In genomic region chr2:173109253-173110188, GRCh38 we compare ENCODE assay signal across 12 cellular contexts. TPM values are rescaled to one million over a fixed set of nuclear protein-coding genes. Genes with fewer than 3 reads are reported as not detected.
DNase-seq lines count a peak whose midpoint lies in the region; ATAC-seq and TF ChIP-seq lines count a peak whose summit lies in the region.
"Had no signal": no experiment of that assay in that cellular context is flagged by ENCODE, and none has a peak within 500 bp of the region (broad histone marks: within the 10 kb centered on the region; RNA-seq: fewer than 3 reads in every experiment).

No MANE protein-coding gene starts in this region.

- intact Hi-C loops in mammary epithelial cell (cut with micrococcal nuclease), result no loop called here
- intact Hi-C loops in mucosa of descending colon (cut with DNase I, micrococcal nuclease), result no loop called here

- peak overlapping the region; percentile 6 for H3K4me2 ChIP-seq in mammary epithelial cell (ENCODE audit: insufficient read depth, low read depth, low read length)

- no peak overlapping the region for H3K27ac Mint-ChIP-seq in T-helper 17 cell
- H3K27ac Mint-ChIP-seq: activated B cell treated with CpG ODN at 0.5 μM for 24 hours; activated naive CD4-positive, alpha-beta T cell treated with anti-CD3 and anti-CD28 coated beads, Interleukin-2, amount 50 U/mL, for 72 hours; CD8-positive, alpha-beta memory T cell had no signal

- H3K4me1 ChIP-seq in mammary epithelial cell (ENCODE audit: insufficient read depth, low read length) (peaks cover 19% of the 10 kb centered on the region), mucosa of descending colon (ENCODE audit: low read depth) (no peaks in the 10 kb centered on the region)

- no peak overlapping the region for H2AFZ ChIP-seq in mammary epithelial cell (ENCODE audit: low read depth, low read length)

- in situ Hi-C loops in mammary epithelial cell (cut with MboI; ENCODE audit: low sequenced_read_pairs in 2 of 2), result no loop called here
- in situ Hi-C loops in G401 (cut with HindIII; ENCODE audit: low sequenced_read_pairs), result no loop called here

- no peaks in the 10 kb centered on the region for H3K27me3 ChIP-seq in mammary epithelial cell (ENCODE audit: insufficient read depth, low read length)

- POLR2A ChIA-PET in AG04449 (lab: Yijun Ruan, JAX), result no interaction called here

- CTCF ChIA-PET in AG04449 (lab: Yijun Ruan, JAX) (interaction anchor here (1.0 to 2.3 kb wide), 8 partner anchors 9 to 82 kb away, joined by 3 to 10 read pairs (median 4); no protein-coding TSS in a partner anchor), mammary epithelial cell (lab: Charles Lee; ENCODE audit: low non-redundant PET) (no interaction called here)

- H4K20me1 ChIP-seq in mammary epithelial cell (ENCODE audit: insufficient read depth, low read length), result no peaks in the 10 kb centered on the region

- no peaks in the 10 kb centered on the region for H3K4me1 Mint-ChIP-seq in T-helper 17 cell

- BruUV-seq in mammary epithelial cell (replicated peaks; lab: Mats Ljungman, UMichigan), result no TSS peak

- WGBS in mammary epithelial cell (ENCODE audit: low coverage, missing lambda C conversion rate), result 59% methylated on average over 6 of the region's 6 CpGs

- no peak overlapping the region for H3K4me3 Mint-ChIP-seq in T-helper 17 cell
- H3K4me3 Mint-ChIP-seq: activated B cell treated with CpG ODN at 0.5 μM for 24 hours; CD8-positive, alpha-beta memory T cell had no signal

- ATAC-seq in mucosa of descending colon (peak; percentile 62), T-helper 17 cell (no peak)
- ATAC-seq: activated naive CD4-positive, alpha-beta T cell treated with anti-CD3 and anti-CD28 coated beads, Interleukin-2, amount 50 U/mL, for 72 hours had no signal

- H3K36me3 ChIP-seq in mammary epithelial cell (ENCODE audit: insufficient read depth, low read length), result no peaks in the 10 kb centered on the region
- H3K36me3 ChIP-seq in mucosa of descending colon (ENCODE audit: low read depth), result no peaks in the 10 kb centered on the region

- peak overlapping the region; percentile 6 for H3K9ac ChIP-seq in mammary epithelial cell (ENCODE audit: insufficient read depth, low read length)

- dilution Hi-C loops in mammary epithelial cell (cut with HindIII; ENCODE audit: low sequenced_read_pairs), result no loop called here

- no peaks in the 10 kb centered on the region for H3K27me3 Mint-ChIP-seq in T-helper 17 cell
- H3K27me3 Mint-ChIP-seq: activated B cell treated with CpG ODN at 0.5 μM for 24 hours; CD8-positive, alpha-beta memory T cell had no signal

- H3K9me3 ChIP-seq in mammary epithelial cell (replicated peaks; ENCODE audit: insufficient read depth, low read length) (no peaks in the 10 kb centered on the region), mucosa of descending colon (no peaks in the 10 kb centered on the region), T-helper 17 cell (ENCODE audit: control insufficient read depth, low read length, poor library complexity, severe bottlenecking) (no peaks in the 10 kb centered on the region)

- peaks cover 87% of the 10 kb centered on the region for H3K79me2 ChIP-seq in mammary epithelial cell (ENCODE audit: insufficient read depth, low read length)

- DNase-seq in AG04449 (ENCODE audit: low read depth, low spot score) (peak; percentile 71), HT-29 (ENCODE audit: low spot score) (peak; percentile 53), mammary epithelial cell (peak; percentile 61), mucosa of descending colon (no peak), T-helper 17 cell (no peak), G401 (ENCODE audit: low spot score) (no peak), T-helper 2 cell (no peak)
- DNase-seq in activated naive CD4-positive, alpha-beta T cell treated with Interleukin-2 at 50 U/mL for 16 hours, result no peak
- DNase-seq: activated B cell treated with CpG ODN at 0.5 μM for 24 hours; CD8-positive, alpha-beta memory T cell; substantia nigra had no signal

- no peak overlapping the region for H3K4me3 ChIP-seq in AG04449 (ENCODE audit: low read depth, low read length)
- no peak overlapping the region for H3K4me3 ChIP-seq in mammary epithelial cell (replicated peaks in 1 of 3; ENCODE audit: insufficient read depth in 1 of 3, low read depth in 2 of 3, low read length in 3 of 3)
- no peak overlapping the region for H3K4me3 ChIP-seq in mucosa of descending colon

- H3K36me3 Mint-ChIP-seq in T-helper 17 cell (ENCODE audit: low read depth), result no peaks in the 10 kb centered on the region

- peak overlapping the region; percentile 70 for H3K27ac ChIP-seq in mammary epithelial cell (ENCODE audit: insufficient read depth, low read depth, low read length)

- TF ChIP-seq CTCF in AG04449 (IDR thresholded peaks at IDR 0.05; ENCODE audit: insufficient read depth, low read length, missing control alignments) (no peak), mammary epithelial cell (conservative IDR thresholded peaks at IDR 0.05 in 1 of 2, IDR thresholded peaks at IDR 0.05 in 1 of 2; ENCODE audit: extremely low read depth in 1 of 2, insufficient read depth in 1 of 2, low read depth in 1 of 2, low read length in 2 of 2) (no peak), mucosa of descending colon (IDR thresholded peaks at IDR 0.05) (no peak)

RNA-seq across cellular contexts. Expression of gene MAP3K20, which starts 33.9 kb away (rescaled TPM):
- 17.4 and 18.4 TPM in 2 replicates for total RNA-seq in HT-29 (2014; rRNA removed; shearing (Covaris generic))
- total RNA-seq in mammary epithelial cell (100 to 1,000 TPM in 1 of 2 donors, 10 to 100 TPM in 1; 31.8 to 109 TPM), mucosa of descending colon (100 to 1,000 TPM in 1 of 3 donors, 10 to 100 TPM in 1, 1 to 10 TPM in 1; 8.8 to 238 (median 30.5) TPM), T-helper 17 cell (1 to 10 TPM; 1.7 to 4.1 TPM)
- polyA plus RNA-seq in mammary epithelial cell, result 39.0 TPM
- 48.2 TPM for polyA minus RNA-seq in mammary epithelial cell
- total RNA-seq in G401 (2014; rRNA removed; shearing (Covaris generic)), result 2.6 and 7.2 TPM in 2 replicates

Comparison
In these comparisons a context has a peak if more than half of its experiments do, and no peak if none do; other contexts are left out.
1. DNase-seq: peak in AG04449 (single experiment), HT-29 (single experiment) and mammary epithelial cell (single experiment); none in mucosa of descending colon (0 of 3), T-helper 17 cell (0 of 3), G401 (single experiment), activated naive CD4-positive, alpha-beta T cell treated with Interleukin-2 at 50 U/mL for 16 hours (single experiment) and T-helper 2 cell (0 of 5).